8 cellular contexts compared by ENCODE assay signal in genomic region chrX:48509245-48509590, GRCh38. TPM values are rescaled to one million over a fixed set of nuclear protein-coding genes. Genes with fewer than 3 reads are reported as not detected.
DNase-seq lines count a peak whose midpoint lies in the region; ATAC-seq and TF ChIP-seq lines count a peak whose summit lies in the region.

No MANE protein-coding gene starts in this region.

- intact Hi-C loops in naive thymus-derived CD4-positive, alpha-beta T cell (cut with micrococcal nuclease), result loop anchor here in 1 of 2 donors (5.0 kb wide), 1 partner anchor 42 kb away; no protein-coding TSS in a partner anchor
- intact Hi-C loops in posterior cingulate gyrus (cut with DNase I), result no loop called here

- H3K36me3 Mint-ChIP-seq in naive thymus-derived CD4-positive, alpha-beta T cell, result peaks cover 0 to 7% (median 0%) of the 10 kb centered on the region in 5 donors

- DNase-seq in LNCaP clone FGC (ENCODE audit: low read depth) (no peak), ecto neural progenitor cell (ENCODE audit: low spot score) (no peak), posterior cingulate gyrus (no peak), AG08396 (ENCODE audit: low spot score) (no peak)
- DNase-seq in naive thymus-derived CD4-positive, alpha-beta T cell, result peak in 1 of 9 donors; percentile 44

- peaks cover 4 to 11% of the 10 kb centered on the region in 2 donors for H3K4me1 ChIP-seq in duodenal mucosa (ENCODE audit: control insufficient read depth in 1 of 2, insufficient read depth in 2 of 2, low read length in 2 of 2)
- peaks cover 4 to 8% of the 10 kb centered on the region in 2 donors for H3K4me1 ChIP-seq in naive thymus-derived CD4-positive, alpha-beta T cell (ENCODE audit: control insufficient read depth in 2 of 2, insufficient read depth in 2 of 2, low read length in 2 of 2)

- CTCF ChIA-PET in naive thymus-derived CD4-positive, alpha-beta T cell (lab: Charles Lee), result no interaction called here

- peak overlapping the region; percentile 82 to 95 (median 91) for H3K4me3 Mint-ChIP-seq in naive thymus-derived CD4-positive, alpha-beta T cell

- POLR2A ChIA-PET in naive thymus-derived CD4-positive, alpha-beta T cell (lab: Charles Lee), result interaction anchor here (1.7 kb wide), 1 partner anchor 30 kb away, joined by 8 read pairs; the partner anchor contains the start of gene TBC1D25

- peak overlapping the region; percentile 78 to 93 (median 86) for H3K27ac Mint-ChIP-seq in naive thymus-derived CD4-positive, alpha-beta T cell

- no peaks in the 10 kb centered on the region for H3K36me3 ChIP-seq in duodenal mucosa (ENCODE audit: control insufficient read depth in 1 of 2, insufficient read depth in 2 of 2, low read length in 2 of 2)
- no peaks in the 10 kb centered on the region for H3K36me3 ChIP-seq in naive thymus-derived CD4-positive, alpha-beta T cell (ENCODE audit: control insufficient read depth in 2 of 3, insufficient read depth in 3 of 3, low read length in 3 of 3)

- peak overlapping the region; percentile 70 for H3K4me3 ChIP-seq in LNCaP clone FGC (ENCODE audit: low read depth, low read length)
- H3K4me3 ChIP-seq in duodenal mucosa (ENCODE audit: low read depth in 1 of 2, low read length in 2 of 2), result peak overlapping the region; percentile 70 to 76
- H3K4me3 ChIP-seq in naive thymus-derived CD4-positive, alpha-beta T cell (ENCODE audit: low read length), result peak overlapping the region; percentile 71

- TF ChIP-seq CTCF in LNCaP clone FGC (IDR thresholded peaks at IDR 0.05; ENCODE audit: control insufficient read depth, extremely low read depth, insufficient read depth), result no peak

- peak overlapping the region; percentile 65 to 69 for H3K9ac ChIP-seq in duodenal mucosa (ENCODE audit: low read depth in 1 of 2, low read length in 2 of 2)

- H3K27me3 ChIP-seq in duodenal mucosa (ENCODE audit: control insufficient read depth in 1 of 2, insufficient read depth in 2 of 2, low read length in 2 of 2), result no peaks in the 10 kb centered on the region
- H3K27me3 ChIP-seq in naive thymus-derived CD4-positive, alpha-beta T cell (ENCODE audit: control insufficient read depth in 2 of 2, insufficient read depth in 2 of 2, low read length in 2 of 2), result no peaks in the 10 kb centered on the region

- H3K4me1 Mint-ChIP-seq in naive thymus-derived CD4-positive, alpha-beta T cell, result peaks cover 10 to 28% (median 16%) of the 10 kb centered on the region in 7 donors

- H3K9me3 Mint-ChIP-seq in naive thymus-derived CD4-positive, alpha-beta T cell, result peaks cover 0 to 2% (median 0%) of the 10 kb centered on the region in 11 donors

- no peaks in the 10 kb centered on the region for H3K27me3 Mint-ChIP-seq in naive thymus-derived CD4-positive, alpha-beta T cell

- no peaks in the 10 kb centered on the region for H3K9me3 ChIP-seq in duodenal mucosa (ENCODE audit: control insufficient read depth in 1 of 2, low read length in 2 of 2)
- no peaks in the 10 kb centered on the region for H3K9me3 ChIP-seq in naive thymus-derived CD4-positive, alpha-beta T cell (ENCODE audit: control insufficient read depth in 2 of 3, low read length in 3 of 3)

- H3K27ac ChIP-seq in duodenal mucosa (ENCODE audit: low read depth, low read length), result no peak overlapping the region
- peak overlapping the region; percentile 85 for H3K27ac ChIP-seq in naive thymus-derived CD4-positive, alpha-beta T cell (ENCODE audit: low read depth, low read length)

- ATAC-seq in GM19351 (IDR thresholded peaks at IDR 0.05; ENCODE audit: unreplicated experiment) (peak; percentile 6), HG03378 (IDR thresholded peaks at IDR 0.05; ENCODE audit: unreplicated experiment) (no peak)
- peak; percentile 40 for ATAC-seq in naive thymus-derived CD4-positive, alpha-beta T cell

RNA-seq across cellular contexts. Expression of gene PORCN, which starts 0.4 kb away (rescaled TPM):
- 10 to 100 TPM; 13.1 to 19.0 (median 16.8) TPM for total RNA-seq in naive thymus-derived CD4-positive, alpha-beta T cell
- polyA plus RNA-seq in naive thymus-derived CD4-positive, alpha-beta T cell, result 10 to 100 TPM; 10.0 to 11.5 TPM

RNA-seq across cellular contexts. Expression of gene EBP, which starts 12.4 kb away (rescaled TPM):
- total RNA-seq in naive thymus-derived CD4-positive, alpha-beta T cell, result 100 to 1,000 TPM in 1 of 5 experiments, 10 to 100 TPM in 4; 33.3 to 188 (median 35.3) TPM
- 10 to 100 TPM; 72.4 to 80.6 TPM for polyA plus RNA-seq in naive thymus-derived CD4-positive, alpha-beta T cell

RNA-seq across cellular contexts. Expression of gene TBC1D25, which starts 30.3 kb away (rescaled TPM):
- 10 to 100 TPM; 20.2 to 31.2 (median 26.4) TPM for total RNA-seq in naive thymus-derived CD4-positive, alpha-beta T cell
- 10 to 100 TPM; 16.2 to 22.8 TPM for polyA plus RNA-seq in naive thymus-derived CD4-positive, alpha-beta T cell

RNA-seq across cellular contexts. Expression of gene FTSJ1, which starts 33.2 kb away (rescaled TPM):
- total RNA-seq in naive thymus-derived CD4-positive, alpha-beta T cell, result 10 to 100 TPM; 48.6 to 62.5 (median 59.5) TPM
- polyA plus RNA-seq in naive thymus-derived CD4-positive, alpha-beta T cell, result 10 to 100 TPM; 56.4 to 74.0 TPM

RNA-seq across cellular contexts. Expression of gene SLC38A5, which starts 39.2 kb away (rescaled TPM):
- 10 to 100 TPM; 10.2 to 75.5 (median 17.3) TPM for total RNA-seq in naive thymus-derived CD4-positive, alpha-beta T cell
- 1 to 10 TPM; 9.4 to 9.7 TPM for polyA plus RNA-seq in naive thymus-derived CD4-positive, alpha-beta T cell
